19 cellular contexts compared by ENCODE assay signal in genomic region chr22:17190702-17191101, GRCh38. TPM values are rescaled to one million over a fixed set of nuclear protein-coding genes. Genes with fewer than 3 reads are reported as not detected.
A peak's percentile ranks its signal among the peaks of the same experiment; 100 is the strongest.
DNase-seq lines count a peak whose midpoint lies in the region; ATAC-seq, FAIRE-seq and TF ChIP-seq lines count a peak whose summit lies in the region.
"Had no signal": no experiment of that assay in that cellular context is flagged by ENCODE, and none has a peak within 500 bp of the region (broad histone marks: within the 10 kb centered on the region; RNA-seq: fewer than 3 reads in every experiment).

No MANE protein-coding gene starts in this region.

- no peak for TF ChIP-seq CTCF in GM23338 (conservative IDR thresholded peaks at IDR 0.05; ENCODE audit: low read depth in 2 of 2)
- no peak for TF ChIP-seq CTCF in H1 (IDR thresholded peaks at IDR 0.05; ENCODE audit: control extremely low read depth in 1 of 3, insufficient read depth in 1 of 3, low read depth in 1 of 3, low read length in 3 of 3)
- no peak for TF ChIP-seq CTCF in smooth muscle cell (IDR thresholded peaks at IDR 0.05; ENCODE audit: borderline replicate concordance, insufficient read depth, poor library complexity, severe bottlenecking)

- H4K8ac ChIP-seq in H1 (ENCODE audit: extremely low read depth, insufficient read depth, low read length), result no peak overlapping the region

- H3K9me3 ChIP-seq in Karpas-422 (ENCODE audit: low read length) (no peaks in the 10 kb centered on the region), H1 (ENCODE audit: insufficient read depth in 2 of 2, low read depth in 1 of 2, low read length in 1 of 2) (no peaks in the 10 kb centered on the region), skeletal muscle satellite cell (replicated peaks; ENCODE audit: low read length) (no peaks in the 10 kb centered on the region), smooth muscle cell (replicated peaks; ENCODE audit: low read depth) (no peaks in the 10 kb centered on the region), HAP-1 (no peaks in the 10 kb centered on the region)
- H3K9me3 ChIP-seq: BE2C had no signal

- H3K4me2 ChIP-seq in GM23338 (no peak overlapping the region), Karpas-422 (ENCODE audit: low read depth, low read length, poor library complexity, severe bottlenecking) (no peak overlapping the region), H1 (ENCODE audit: insufficient read depth in 1 of 2, low read depth in 2 of 2, low read length in 2 of 2) (no peak overlapping the region), skeletal muscle satellite cell (ENCODE audit: low read length) (peak overlapping the region; percentile 78), smooth muscle cell (no peak overlapping the region)
- H3K4me2 ChIP-seq: KMS-11 had no signal

- H3K18ac ChIP-seq in H1 (ENCODE audit: extremely low read depth, low read length), result no peak overlapping the region

- no peak for DNase-seq in GM23338 (ENCODE audit: low spot score)
- DNase-seq in Karpas-422, result peak; percentile 1
- DNase-seq in H1 (ENCODE audit: low read depth in 1 of 2, low spot score in 2 of 2), result no peak
- no peak for DNase-seq in smooth muscle cell (lab: John Stamatoyannopoulos, UW; ENCODE audit: unreplicated experiment)
- no peak for DNase-seq in HAP-1 (ENCODE audit: low spot score in 2 of 2)
- DNase-seq: BE2C; CD4-positive, alpha-beta T cell; NCI-H1092; NCI-H146; NCI-H2081 treated with DMSO at 0.1 percent for 48 hours; NCI-H524; Right ventricle myocardium superior had no signal

- 94% methylated on average over 9 of the region's 10 CpGs; no CpG with 5 or more reads in 1 of the 2 experiments for WGBS in H1 (ENCODE audit: extremely low coverage in 1 of 2, insufficient coverage in 1 of 2, insufficient read length in 1 of 2, insufficient replicate concordance in 2 of 2, low coverage in 1 of 2, low lambda C conversion rate in 2 of 2, missing lambda C conversion rate in 1 of 2), 2 experiments
- 93% methylated on average over 10 of the region's 10 CpGs for WGBS in smooth muscle cell (ENCODE audit: low lambda C conversion rate)

- H3K27ac Mint-ChIP-seq in GM23338, result no peak overlapping the region
- H3K27ac Mint-ChIP-seq: CD4-positive, alpha-beta T cell had no signal

- no peak for FAIRE-seq in H1 (lab: Jason Lieb, UNC)
- FAIRE-seq: GM19239, HepG2 had no signal

- H3K36me3 ChIP-seq in GM23338 (ENCODE audit: insufficient read depth) (peaks cover 5% of the 10 kb centered on the region; the same call in 1 of the 2 replicates), Karpas-422 (ENCODE audit: insufficient read depth, low read length) (no peaks in the 10 kb centered on the region), H1 (ENCODE audit: control insufficient read depth in 2 of 4, insufficient read depth in 4 of 4, low read length in 3 of 4) (no peaks in the 10 kb centered on the region; a peak in 2 of 8 replicates), skeletal muscle satellite cell (ENCODE audit: insufficient read depth, low read length) (no peaks in the 10 kb centered on the region), smooth muscle cell (ENCODE audit: low read depth) (no peaks in the 10 kb centered on the region), HAP-1 (replicated peaks) (no peaks in the 10 kb centered on the region)
- H3K36me3 ChIP-seq: BE2C had no signal

- H3K27me3 ChIP-seq in GM23338 (ENCODE audit: insufficient read depth), result no peaks in the 10 kb centered on the region
- H3K27me3 ChIP-seq in Karpas-422 (ENCODE audit: low read length), result no peaks in the 10 kb centered on the region
- no peaks in the 10 kb centered on the region for H3K27me3 ChIP-seq in H1 (replicated peaks in 1 of 4; ENCODE audit: control insufficient read depth in 3 of 4, extremely low read depth in 1 of 4, insufficient read depth in 3 of 4, low read length in 3 of 4)
- H3K27me3 ChIP-seq in skeletal muscle satellite cell (ENCODE audit: control insufficient read depth, insufficient read depth, low read length), result peaks cover 5% of the 10 kb centered on the region
- H3K27me3 ChIP-seq in smooth muscle cell (ENCODE audit: low read depth), result no peaks in the 10 kb centered on the region
- H3K27me3 ChIP-seq in HAP-1 (ENCODE audit: low read depth), result no peaks in the 10 kb centered on the region
- H3K27me3 ChIP-seq: BE2C had no signal

- H3K27ac ChIP-seq in GM23338 (ENCODE audit: low read depth) (no peak overlapping the region), Karpas-422 (ENCODE audit: low read length) (no peak overlapping the region), H1 (ENCODE audit: low read depth, low read length) (no peak overlapping the region), smooth muscle cell (ENCODE audit: low read depth) (no peak overlapping the region)
- H3K27ac ChIP-seq: KMS-11 had no signal

- H3K9me2 ChIP-seq in GM23338 (ENCODE audit: insufficient read depth) (no peaks in the 10 kb centered on the region), Karpas-422 (replicated peaks; ENCODE audit: insufficient read depth, low read length) (no peaks in the 10 kb centered on the region)

- H3K4ac ChIP-seq in H1 (replicated peaks; ENCODE audit: insufficient read length, low read depth, low read length), result no peak overlapping the region

- no peaks in the 10 kb centered on the region for H3K79me2 ChIP-seq in GM23338 (replicated peaks; ENCODE audit: insufficient read depth)
- no peaks in the 10 kb centered on the region for H3K79me2 ChIP-seq in Karpas-422 (ENCODE audit: low read length)
- H3K79me2 ChIP-seq in H1 (ENCODE audit: control insufficient read depth in 1 of 2, insufficient read depth in 2 of 2, low read length in 2 of 2), result no peaks in the 10 kb centered on the region
- H3K79me2 ChIP-seq in smooth muscle cell (ENCODE audit: low read depth), result no peaks in the 10 kb centered on the region

- H2BK120ac ChIP-seq in H1 (replicated peaks; ENCODE audit: low read depth, low read length), result no peak overlapping the region

- no peak overlapping the region for H2AK5ac ChIP-seq in H1 (ENCODE audit: low read depth, low read length)

- no peaks in the 10 kb centered on the region; the same call in 2 of the 3 replicates for H3K9me3 Mint-ChIP-seq in GM23338
- H3K9me3 Mint-ChIP-seq: CD4-positive, alpha-beta T cell had no signal

- H3K4me3 ChIP-seq in GM23338, result no peak overlapping the region
- no peak overlapping the region for H3K4me3 ChIP-seq in Karpas-422 (ENCODE audit: low read length)
- H3K4me3 ChIP-seq in H1 (ENCODE audit: extremely low read depth in 1 of 4, insufficient read depth in 2 of 4, low read depth in 3 of 4, low read length in 4 of 4), result no peak overlapping the region
- H3K4me3 ChIP-seq in skeletal muscle satellite cell (ENCODE audit: low read length), result peak overlapping the region; percentile 43
- H3K4me3 ChIP-seq in smooth muscle cell, result no peak overlapping the region
- H3K4me3 ChIP-seq in HAP-1, result no peak overlapping the region

- POLR2A ChIA-PET in H1 (lab: Charles Lee; ENCODE audit: partially characterized antibody), result interaction anchor here (0.9 to 8.1 kb wide), 5 partner anchors 9 to 69 kb away, joined by 3 to 42 read pairs (median 5); partner anchors contain the start of gene TMEM121B

- H3F3A ChIP-seq in GM23338 (replicated peaks; ENCODE audit: low read depth), result no peaks in the 10 kb centered on the region
- H3F3A ChIP-seq in smooth muscle cell (ENCODE audit: low read depth), result no peaks in the 10 kb centered on the region

- TF ChIP-seq EP300 in H1 (IDR thresholded peaks at IDR 0.05; ENCODE audit: borderline replicate concordance in 1 of 2, low read depth in 2 of 2, low read length in 2 of 2), result no peak

- H2BK5ac ChIP-seq in H1 (ENCODE audit: low read depth, low read length), result no peak overlapping the region; the same call in 1 of the 2 replicates

- 0 out of 2 replicates have a peak overlapping the region, but pooled peaks have one; percentile 9 for H2BK12ac ChIP-seq in H1 (ENCODE audit: low read depth, low read length)

- H3K36me3 Mint-ChIP-seq in GM23338 (ENCODE audit: low read depth), result peaks cover 18% of the 10 kb centered on the region

- H2AFZ ChIP-seq in GM23338 (no peak overlapping the region), Karpas-422 (ENCODE audit: low read length) (no peak overlapping the region), H1 (ENCODE audit: low read length) (no peak overlapping the region), smooth muscle cell (ENCODE audit: low read depth) (no peak overlapping the region)

- CTCF ChIA-PET in H1 (lab: Charles Lee; ENCODE audit: partially characterized antibody), result interaction anchor here (0.9 to 5.3 kb wide), 8 partner anchors 9 to 78 kb away, joined by 3 to 30 read pairs (median 4); no protein-coding TSS in a partner anchor

- H3K4me3 Mint-ChIP-seq in GM23338, result no peak overlapping the region
- H3K4me3 Mint-ChIP-seq: CD4-positive, alpha-beta T cell had no signal

- no peak overlapping the region for H3K56ac ChIP-seq in H1 (replicated peaks; ENCODE audit: insufficient read length, low read depth, low read length)

- TF ChIP-seq RAD21 in H1 (IDR thresholded peaks at IDR 0.05 in 1 of 2, conservative IDR thresholded peaks at IDR 0.05 in 1 of 2; ENCODE audit: low read depth in 2 of 2, low read length in 2 of 2), result no peak

- H4K5ac ChIP-seq in H1 (ENCODE audit: insufficient read length, low read depth, low read length), result no peak overlapping the region

- H3K9ac ChIP-seq in Karpas-422 (ENCODE audit: low read length) (no peak overlapping the region), H1 (replicated peaks in 1 of 4; ENCODE audit: extremely low read depth in 1 of 4, low read depth in 3 of 4, low read length in 3 of 4) (no peak overlapping the region), skeletal muscle satellite cell (ENCODE audit: low read depth, low read length) (no peak overlapping the region), smooth muscle cell (ENCODE audit: low read depth) (no peak overlapping the region)
- H3K9ac ChIP-seq: KMS-11 had no signal

- no peak overlapping the region for H3K23ac ChIP-seq in H1 (ENCODE audit: insufficient read length)

- H3K27me3 Mint-ChIP-seq in GM23338 (ENCODE audit: insufficient read depth, low read depth, poor library complexity), result peaks cover 8% of the 10 kb centered on the region
- H3K27me3 Mint-ChIP-seq: CD4-positive, alpha-beta T cell had no signal

- no peaks in the 10 kb centered on the region for H4K20me1 ChIP-seq in GM23338 (replicated peaks; ENCODE audit: insufficient read depth)
- H4K20me1 ChIP-seq in Karpas-422 (ENCODE audit: insufficient read depth, low read depth, low read length), result no peaks in the 10 kb centered on the region
- H4K20me1 ChIP-seq in H1 (replicated peaks in 1 of 2; ENCODE audit: control insufficient read depth in 1 of 2, insufficient read depth in 2 of 2, low read length in 2 of 2), result no peaks in the 10 kb centered on the region
- H4K20me1 ChIP-seq in smooth muscle cell (ENCODE audit: low read depth), result no peaks in the 10 kb centered on the region

- ATAC-seq in GM23338 (peak; percentile 11; the same call in 1 of the 3 replicates), HG03025 (IDR thresholded peaks at IDR 0.05; ENCODE audit: low FRiP score, unreplicated experiment) (no peak)
- ATAC-seq: HepG2, Panc1 had no signal

- no peaks in the 10 kb centered on the region for H3K23me2 ChIP-seq in H1 (ENCODE audit: low read depth, low read length)

- H3K4me1 Mint-ChIP-seq in GM23338, result peaks cover 19% of the 10 kb centered on the region

- TF ChIP-seq POLR2A in H1 (IDR thresholded peaks at IDR 0.05; ENCODE audit: control extremely low read depth in 1 of 2, low read depth in 2 of 2, low read length in 2 of 2), result no peak

- H3K79me1 ChIP-seq in H1 (ENCODE audit: low read depth, low read length), result no peaks in the 10 kb centered on the region; the same call in 1 of the 2 replicates

- in situ Hi-C loops in HAP-1 (cut with MboI; ENCODE audit: low sequenced_read_pairs), result no loop called here

- no peak overlapping the region for H2BK15ac ChIP-seq in H1 (ENCODE audit: low read length)

- H2BK20ac ChIP-seq in H1 (ENCODE audit: low read length), result no peak overlapping the region

- H3K14ac ChIP-seq in H1 (ENCODE audit: insufficient read length), result no peak overlapping the region

- H3K4me1 ChIP-seq in GM23338 (ENCODE audit: insufficient read depth) (peaks cover 13% of the 10 kb centered on the region), Karpas-422 (ENCODE audit: low read length) (no peaks in the 10 kb centered on the region), H1 (replicated peaks in 1 of 4; ENCODE audit: control insufficient read depth in 3 of 4, insufficient read depth in 4 of 4, low read length in 3 of 4) (peaks cover 0 to 9% (median 7%) of the 10 kb centered on the region in 4 experiments; a peak in 5 of 7 replicates), skeletal muscle satellite cell (ENCODE audit: control insufficient read depth, insufficient read depth, low read length) (peaks cover 8% of the 10 kb centered on the region), smooth muscle cell (ENCODE audit: low read depth) (peaks cover 12% of the 10 kb centered on the region), HAP-1 (no peaks in the 10 kb centered on the region)
- H3K4me1 ChIP-seq: BE2C had no signal

- no peak overlapping the region for H4K91ac ChIP-seq in H1 (replicated peaks; ENCODE audit: insufficient read length, low read length)

RNA-seq across cellular contexts. Expression of gene ADA2, which starts 28.5 kb away (rescaled TPM):
- 29.3 and 42.6 TPM in 2 replicates for total RNA-seq in GM23338 (2014; rRNA removed; shearing (Covaris generic))
- 10.7 and 11.2 TPM in 2 replicates for polyA plus RNA-seq in GM23338 (2016; fragmentation: Nextera tagmentation; extraction: Ambion mirVana)
- total RNA-seq in Karpas-422 (2014; rRNA removed; shearing (Covaris generic); ENCODE audit: low replicate concordance), result 38.5 and 43.6 TPM in 2 replicates
- total RNA-seq in H1 (2021; fragmentation: NEBNext Ultra II Directional; extraction: Animal tissue kit (Norgen Biotek cat#: 25700)), result 31.5 and 35.6 TPM in 2 replicates
- 42.2 and 47.9 TPM in 2 replicates for polyA plus RNA-seq in H1 (2011; rRNA removed)
- polyA plus RNA-seq in H1 (2011; cell fraction: cytosol; rRNA removed), result 21.6 TPM
- 29.1 TPM for polyA plus RNA-seq in H1 (2011; cell fraction: nucleus; rRNA removed)
- 26.6 to 35.8 TPM (median 31.6 TPM) in 4 replicates for polyA plus RNA-seq in H1 (2012, experiment 1 of 2)
- 26.0 TPM for polyA plus RNA-seq in H1 (2012, experiment 2 of 2)
- 23.4 TPM for polyA plus RNA-seq in H1 (2013, experiment 1 of 2)
- polyA plus RNA-seq in H1 (2013, experiment 2 of 2), result 23.6 TPM
- polyA minus RNA-seq in H1 (2011; rRNA and poly(A)+ RNA removed), result 27.1 and 28.3 TPM in 2 replicates
- 15.7 TPM for polyA minus RNA-seq in H1 (2011; cell fraction: cytosol; rRNA and poly(A)+ RNA removed)
- 14.6 TPM for polyA minus RNA-seq in H1 (2011; cell fraction: nucleus; rRNA and poly(A)+ RNA removed)
- 0.76 and 6.3 TPM in 2 replicates for total RNA-seq in skeletal muscle satellite cell (2012; rRNA removed)
- 14.6 and 14.9 TPM in 2 replicates for total RNA-seq in smooth muscle cell
- 16.9 and 17.7 TPM in 2 replicates for polyA plus RNA-seq in smooth muscle cell
- total RNA-seq: HepG2, MCF 10A had no signal
- polyA plus RNA-seq: HepG2 had no signal

RNA-seq across cellular contexts. Expression of gene HDHD5, which starts 31.6 kb away (rescaled TPM):
- 102 and 116 TPM in 2 replicates for total RNA-seq in GM23338 (2014; rRNA removed; shearing (Covaris generic))
- polyA plus RNA-seq in GM23338 (2016; fragmentation: Nextera tagmentation; extraction: Ambion mirVana) (54.9 and 70.0 TPM in 2 replicates), H1 (2011; rRNA removed) (123 and 147 TPM in 2 replicates), smooth muscle cell (52.1 and 53.5 TPM in 2 replicates)
- total RNA-seq in Karpas-422 (2014; rRNA removed; shearing (Covaris generic); ENCODE audit: low replicate concordance), result 29.8 and 61.2 TPM in 2 replicates
- 68.3 and 69.3 TPM in 2 replicates for total RNA-seq in H1 (2021; fragmentation: NEBNext Ultra II Directional; extraction: Animal tissue kit (Norgen Biotek cat#: 25700))
- 121 TPM for polyA plus RNA-seq in H1 (2011; cell fraction: cytosol; rRNA removed)
- polyA plus RNA-seq in H1 (2011; cell fraction: nucleus; rRNA removed), result 165 TPM
- 62.7 to 92.1 TPM (median 86.3 TPM) in 4 replicates for polyA plus RNA-seq in H1 (2012, experiment 1 of 2)
- 63.8 TPM for polyA plus RNA-seq in H1 (2012, experiment 2 of 2)
- polyA plus RNA-seq in H1 (2013, experiment 1 of 2), result 48.6 TPM
- 47.6 TPM for polyA plus RNA-seq in H1 (2013, experiment 2 of 2)
- 31.1 and 42.4 TPM in 2 replicates for polyA minus RNA-seq in H1 (2011; rRNA and poly(A)+ RNA removed)
- polyA minus RNA-seq in H1 (2011; cell fraction: cytosol; rRNA and poly(A)+ RNA removed), result 43.2 TPM
- 37.5 TPM for polyA minus RNA-seq in H1 (2011; cell fraction: nucleus; rRNA and poly(A)+ RNA removed)
- total RNA-seq in skeletal muscle satellite cell (2012; rRNA removed), result 37.8 and 67.9 TPM in 2 replicates
- total RNA-seq in smooth muscle cell, result 18.9 and 25.5 TPM in 2 replicates
- total RNA-seq: HepG2 had no signal
- polyA plus RNA-seq: HepG2 had no signal
